Comparison of ENCODE assay signal across 8 cellular contexts in genomic region chr1:236394016-236394481, GRCh38.
DNase-seq lines count a peak whose midpoint lies in the region; ATAC-seq, FAIRE-seq and TF ChIP-seq lines count a peak whose summit lies in the region.

TSS of gene EDARADD (plus strand) at chr1:236394286. CDS start at chr1:236394445, 159 bp downstream.

- peaks cover 0 to 16% of the 10 kb centered on the region in 2 donors for H3K4me1 ChIP-seq in muscle layer of duodenum (ENCODE audit: control insufficient read depth in 1 of 2, insufficient read depth in 2 of 2, low read length in 2 of 2)

- DNase-seq in AG10803 (ENCODE audit: low read depth) = peak; percentile 33
- peak; percentile 33 for DNase-seq in HTR-8/SVneo (ENCODE audit: insufficient read length, low spot score)
- DNase-seq in T47D (ENCODE audit: low read depth in 1 of 2, low spot score in 1 of 2) = peak; percentile 47 to 79
- no peak for DNase-seq in GOT3 (lab: John Stamatoyannopoulos, UW)

- no peak for FAIRE-seq in HTR-8/SVneo (lab: Jason Lieb, UNC)

- no peak for TF ChIP-seq CTCF in AG10803 (conservative IDR thresholded peaks at IDR 0.05; ENCODE audit: low read length)

- ATAC-seq in GM21367 (IDR thresholded peaks at IDR 0.05; ENCODE audit: unreplicated experiment) = no peak
- no peak for ATAC-seq in HG02938 (IDR thresholded peaks at IDR 0.05; ENCODE audit: unreplicated experiment)
- ATAC-seq in HG02970 (IDR thresholded peaks at IDR 0.05; ENCODE audit: low FRiP score, unreplicated experiment) = no peak

- H3K36me3 ChIP-seq in muscle layer of duodenum (ENCODE audit: control insufficient read depth in 1 of 2, insufficient read depth in 2 of 2, low read length in 2 of 2) = no peaks in the 10 kb centered on the region

- H3K27ac ChIP-seq in muscle layer of duodenum (ENCODE audit: low read length) = no peak within 1 kb of the TSS

- in situ Hi-C loops in T47D (cut with HindIII; ENCODE audit: low pct_unique_long_range_greater_than_20kb, low sequenced_read_pairs) = no loop called here

- H3K4me3 ChIP-seq in AG10803 (ENCODE audit: low read length) (peak within 1 kb of the TSS; percentile 61), muscle layer of duodenum (ENCODE audit: low read depth in 1 of 2, low read length in 2 of 2) (peak within 1 kb of the TSS; percentile 57 to 87)

- H3K27me3 ChIP-seq in muscle layer of duodenum (ENCODE audit: low read depth, low read length) = no peaks in the 10 kb centered on the region

- H3K9me3 ChIP-seq in muscle layer of duodenum (ENCODE audit: control insufficient read depth in 1 of 2, low read length in 2 of 2) = no peaks in the 10 kb centered on the region
